8 cellular contexts compared by ENCODE assay signal in the genomic region with DNA sequence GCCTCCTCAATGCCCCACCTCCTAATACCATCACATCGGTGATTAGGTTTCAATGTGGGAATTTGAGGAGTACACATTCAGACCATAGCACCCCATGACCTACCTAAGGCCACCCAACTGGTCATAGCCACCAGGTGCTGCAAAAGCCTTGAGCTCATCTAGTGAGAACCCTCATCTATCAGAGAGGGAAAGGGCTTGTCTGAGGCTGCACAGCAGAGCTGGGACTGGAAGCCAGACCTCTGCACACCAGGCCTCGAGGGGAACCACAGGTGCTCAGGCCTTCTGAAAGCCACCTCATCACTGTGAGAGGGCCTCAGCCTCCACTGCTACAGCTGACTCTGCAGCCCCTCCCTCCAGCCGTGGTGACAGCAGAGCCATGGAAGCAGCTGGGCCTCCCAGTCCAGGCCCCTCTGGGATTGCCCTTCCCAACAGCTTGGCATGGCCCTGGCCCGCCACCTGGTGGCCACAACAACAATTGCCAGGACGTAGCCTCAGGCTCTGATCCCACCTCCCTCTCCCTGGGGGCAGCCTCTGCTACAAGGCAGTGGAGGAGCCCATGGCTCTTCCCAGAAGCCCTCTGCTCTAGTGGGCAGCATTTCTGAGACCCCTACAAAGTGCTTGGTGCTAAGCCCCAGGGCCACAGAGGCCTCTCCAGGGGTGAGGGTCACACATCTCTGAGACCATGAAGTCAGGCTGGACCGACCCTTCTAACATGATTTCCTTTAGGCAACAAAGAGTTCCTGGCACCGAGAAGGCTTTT. TPM values are rescaled to one million over a fixed set of nuclear protein-coding genes. Genes with fewer than 3 reads are reported as not detected.
DNase-seq lines count a peak whose midpoint lies in the region; ATAC-seq and TF ChIP-seq lines count a peak whose summit lies in the region.

No MANE protein-coding gene starts in this region.

- H3K4me1 Mint-ChIP-seq in activated T-cell treated with anti-CD3 and anti-CD28 coated beads, Interleukin-2, amount 50 U/mL, for 4 hours (ENCODE audit: low read depth), result peaks cover 23% of the 10 kb centered on the region
- peaks cover 3% of the 10 kb centered on the region for H3K4me1 Mint-ChIP-seq in neural crest cell

- TF ChIP-seq CTCF in OCI-LY7 (conservative IDR thresholded peaks at IDR 0.05; ENCODE audit: low read length), result peak; percentile 92
- peak; percentile 90 for TF ChIP-seq CTCF in neural crest cell (conservative IDR thresholded peaks at IDR 0.05)

- H4K20me1 ChIP-seq in OCI-LY7 (ENCODE audit: insufficient read depth, low read length), result no peaks in the 10 kb centered on the region

- DNase-seq in ELF-1 (ENCODE audit: low read depth, low spot score), result peak; percentile 97
- DNase-seq in HuH-7 (ENCODE audit: low spot score), result peak; percentile 89
- DNase-seq in OCI-LY7 (ENCODE audit: low spot score), result peak; percentile 68
- peak; percentile 61 for DNase-seq in activated T-cell treated with anti-CD3 and anti-CD28 coated beads, Interleukin-2, amount 50 U/mL, for 4 hours
- DNase-seq in fibroblast of gingiva (ENCODE audit: low read depth), result peak; percentile 59
- peak; percentile 80 for DNase-seq in neural crest cell (ENCODE audit: low read depth, low spot score)
- DNase-seq in substantia nigra (lab: John Stamatoyannopoulos, UW), result peak in 35 of 49 donors; percentile 22 to 80 (median 55)

- H3K4me3 Mint-ChIP-seq in activated T-cell treated with anti-CD3 and anti-CD28 coated beads, Interleukin-2, amount 50 U/mL, for 4 hours, result no peak overlapping the region
- no peak overlapping the region for H3K4me3 Mint-ChIP-seq in neural crest cell

- H3K9me3 ChIP-seq in OCI-LY7 (ENCODE audit: low read length), result no peaks in the 10 kb centered on the region

- no peaks in the 10 kb centered on the region for H3K9me2 ChIP-seq in OCI-LY7 (ENCODE audit: insufficient read depth, low read length)

- BruUV-seq in OCI-LY7 (replicated peaks; lab: Mats Ljungman, UMichigan), result no TSS peak

- H3K4me1 ChIP-seq in OCI-LY7 (ENCODE audit: insufficient read depth, low read length, poor library complexity, severe bottlenecking), result peaks cover 3% of the 10 kb centered on the region

- POLR2A ChIA-PET in OCI-LY7 (lab: Charles Lee), result interaction anchor here (0.5 to 1.9 kb wide), 3 partner anchors 165 to 176 kb away, joined by 3 to 12 read pairs (median 3); no protein-coding TSS in a partner anchor

- H3K4me2 ChIP-seq in OCI-LY7 (ENCODE audit: low read length), result no peak overlapping the region

- no peaks in the 10 kb centered on the region for H3K79me2 ChIP-seq in OCI-LY7 (ENCODE audit: insufficient read depth, low read depth, low read length)

- H2AFZ ChIP-seq in OCI-LY7 (ENCODE audit: low read length), result no peak overlapping the region

- CTCF ChIA-PET in OCI-LY7 (lab: Charles Lee; ENCODE audit: unreplicated experiment), result interaction anchor here (0.9 to 4.7 kb wide), 6 partner anchors 97 to 178 kb away, joined by 4 to 48 read pairs (median 8); no protein-coding TSS in a partner anchor

- H3K4me3 ChIP-seq in OCI-LY7 (ENCODE audit: low read depth, low read length, poor library complexity, severe bottlenecking), result no peak overlapping the region

- no peaks in the 10 kb centered on the region for H3K9me3 Mint-ChIP-seq in activated T-cell treated with anti-CD3 and anti-CD28 coated beads, Interleukin-2, amount 50 U/mL, for 4 hours
- H3K9me3 Mint-ChIP-seq in neural crest cell, result no peaks in the 10 kb centered on the region

- peak; percentile 42 to 55 for ATAC-seq in activated T-cell treated with anti-CD3 and anti-CD28 coated beads, Interleukin-2, amount 50 U/mL, for 4 hours
- no peak for ATAC-seq in HG02678 (IDR thresholded peaks at IDR 0.05; ENCODE audit: unreplicated experiment)

- peaks cover 8% of the 10 kb centered on the region for H3K27me3 Mint-ChIP-seq in activated T-cell treated with anti-CD3 and anti-CD28 coated beads, Interleukin-2, amount 50 U/mL, for 4 hours (ENCODE audit: low read depth)
- H3K27me3 Mint-ChIP-seq in neural crest cell (ENCODE audit: low read depth), result peaks cover 10% of the 10 kb centered on the region

- H3K36me3 ChIP-seq in OCI-LY7 (ENCODE audit: insufficient read depth, low read length), result no peaks in the 10 kb centered on the region

- H3K27ac ChIP-seq in OCI-LY7 (ENCODE audit: low read depth, low read length, poor library complexity, severe bottlenecking) (no peak overlapping the region), substantia nigra (ENCODE audit: low read depth, low read length, poor library complexity, severe bottlenecking) (no peak overlapping the region)

- H3K27ac Mint-ChIP-seq in neural crest cell (ENCODE audit: unreplicated experiment), result peak overlapping the region; percentile 57

- intact Hi-C loops in OCI-LY7 (cut with micrococcal nuclease; ENCODE audit: unreplicated experiment), result loop anchor here (1.0 kb wide), 2 partner anchors 169 to 178 kb away; no protein-coding TSS in a partner anchor

- H3K36me3 Mint-ChIP-seq in activated T-cell treated with anti-CD3 and anti-CD28 coated beads, Interleukin-2, amount 50 U/mL, for 4 hours (ENCODE audit: insufficient read depth), result no peaks in the 10 kb centered on the region
- no peaks in the 10 kb centered on the region for H3K36me3 Mint-ChIP-seq in neural crest cell (ENCODE audit: low read depth)

RNA-seq across cellular contexts. Expression of a gene that starts 41.0 kb away (rescaled TPM):
- 2.2 and 4.5 TPM in 2 replicates for total RNA-seq in OCI-LY7 (2014; rRNA removed; shearing (Covaris generic))
- total RNA-seq in OCI-LY7 (2022) (8.4 and 8.9 TPM in 2 replicates), neural crest cell (13.1 and 15.2 TPM in 2 replicates)
- total RNA-seq in activated T-cell treated with anti-CD3 and anti-CD28 coated beads, Interleukin-2, amount 50 U/mL, for 4 hours, result 1 to 10 TPM; 6.0 to 8.5 (median 6.8) TPM
